ENCODE assay signal across 8 cellular contexts in the genomic region with DNA sequence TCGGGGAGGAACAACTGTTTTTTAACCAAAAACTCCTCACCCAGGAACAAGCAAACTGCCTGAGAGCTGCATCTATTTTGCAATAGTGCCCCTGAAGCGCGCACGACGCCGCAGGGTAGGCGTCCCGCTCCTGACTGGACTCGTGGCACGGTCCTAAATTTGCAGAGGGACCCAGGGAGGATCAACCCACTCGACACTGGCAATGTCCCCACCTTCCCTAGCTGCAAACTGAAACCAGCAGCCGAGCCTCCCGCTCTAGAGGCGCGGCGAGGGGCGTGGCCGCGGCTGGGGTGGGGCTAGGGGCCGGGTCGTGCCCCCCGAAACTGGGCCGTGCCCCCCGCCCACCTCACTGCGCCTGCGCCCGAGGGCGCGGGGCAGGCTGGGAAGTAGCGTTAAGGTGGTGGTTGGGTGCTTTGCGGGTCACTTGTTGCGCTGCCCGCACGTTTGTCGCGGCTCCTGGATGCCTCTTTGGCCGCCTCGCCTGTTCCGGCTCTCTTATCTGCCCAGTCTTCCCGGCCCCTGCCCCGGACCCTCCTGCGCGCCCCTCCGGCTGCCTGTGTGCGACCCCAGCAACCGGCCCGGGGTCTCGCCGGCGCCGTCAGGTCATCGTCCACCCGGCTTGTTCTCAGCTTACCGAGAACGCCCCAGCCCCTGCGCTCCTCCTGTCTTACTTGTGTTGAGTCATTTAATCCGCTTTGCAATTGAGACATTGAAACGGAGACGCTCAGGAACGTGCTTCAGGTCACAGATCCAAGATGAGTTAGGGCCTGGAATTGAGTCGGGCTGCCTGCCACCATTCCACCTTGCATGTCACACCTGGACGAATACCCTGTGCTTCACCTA. TPM values are rescaled to one million over a fixed set of nuclear protein-coding genes. Genes with fewer than 3 reads are reported as not detected.
DNase-seq lines count a peak whose midpoint lies in the region; ATAC-seq and TF ChIP-seq lines count a peak whose summit lies in the region.

No MANE protein-coding gene starts in this region.

- peaks cover 26% of the 10 kb centered on the region for H3K4me1 Mint-ChIP-seq in nephron progenitor cell
- H3K4me1 Mint-ChIP-seq in stimulated activated naive CD8-positive, alpha-beta T cell treated with anti-CD3 and anti-CD28 coated beads, Interleukin-15, Interleukin-2, amounts not matched to agents 100 ng/mL and 50 ng/mL, for 24 hours (ENCODE audit: low read depth), result peaks cover 8% of the 10 kb centered on the region

- no peaks in the 10 kb centered on the region for H4K20me1 ChIP-seq in KMS-11 (ENCODE audit: insufficient read depth)

- H3K4me1 ChIP-seq in KMS-11 (ENCODE audit: low read depth, poor library complexity, severe bottlenecking), result peaks cover 6% of the 10 kb centered on the region

- ATAC-seq in GM21825 (IDR thresholded peaks at IDR 0.05; ENCODE audit: unreplicated experiment), result peak; percentile 95

- H3K4me3 ChIP-seq in KMS-11 (IDR thresholded peaks at IDR 0.05; ENCODE audit: insufficient read depth, low read depth, low read length) (no peak overlapping the region), fibroblast of the aortic adventitia (ENCODE audit: low read depth, low read length) (peak overlapping the region; percentile 78)

- H3K4me3 Mint-ChIP-seq in nephron progenitor cell, result peak overlapping the region; percentile 89
- peak overlapping the region; percentile 92 for H3K4me3 Mint-ChIP-seq in stimulated activated naive CD8-positive, alpha-beta T cell treated with anti-CD3 and anti-CD28 coated beads, Interleukin-15, Interleukin-2, amounts not matched to agents 100 ng/mL and 50 ng/mL, for 24 hours

- H2AFZ ChIP-seq in KMS-11 (ENCODE audit: low read depth), result peak overlapping the region; percentile 95

- H3K27me3 Mint-ChIP-seq in nephron progenitor cell (ENCODE audit: low read depth, poor library complexity), result peaks cover 13% of the 10 kb centered on the region
- no peaks in the 10 kb centered on the region for H3K27me3 Mint-ChIP-seq in stimulated activated naive CD8-positive, alpha-beta T cell treated with anti-CD3 and anti-CD28 coated beads, Interleukin-15, Interleukin-2, amounts not matched to agents 100 ng/mL and 50 ng/mL, for 24 hours

- H3K9me3 Mint-ChIP-seq in nephron progenitor cell, result peaks cover 22% of the 10 kb centered on the region
- no peaks in the 10 kb centered on the region for H3K9me3 Mint-ChIP-seq in stimulated activated naive CD8-positive, alpha-beta T cell treated with anti-CD3 and anti-CD28 coated beads, Interleukin-15, Interleukin-2, amounts not matched to agents 100 ng/mL and 50 ng/mL, for 24 hours

- peak; percentile 87 for DNase-seq in ELF-1 (ENCODE audit: low read depth, low spot score)
- peak; percentile 81 for DNase-seq in RWPE1 (ENCODE audit: low spot score)
- DNase-seq in activated effector memory CD4-positive, alpha-beta T cell treated with Interleukin-2 at 50 U/mL for 16 hours, result peak; percentile 85
- peak; percentile 64 for DNase-seq in fibroblast of the aortic adventitia (ENCODE audit: low read depth)
- DNase-seq in nephron progenitor cell, result peak; percentile 88

- no peak for TF ChIP-seq CTCF in KMS-11 (conservative IDR thresholded peaks at IDR 0.05; ENCODE audit: low read depth, low read length)
- TF ChIP-seq CTCF in RWPE1 (conservative IDR thresholded peaks at IDR 0.05; ENCODE audit: low read depth), result no peak
- no peak for TF ChIP-seq CTCF in fibroblast of the aortic adventitia (IDR thresholded peaks at IDR 0.05; ENCODE audit: insufficient read depth, low read length)
- no peak for TF ChIP-seq CTCF in nephron progenitor cell (IDR thresholded peaks at IDR 0.05)

- POLR2A ChIA-PET in RWPE1 (lab: Yijun Ruan, JAX; ENCODE audit: low non-redundant PET), result interaction anchor here (0.6 kb wide), 2 partner anchors 104 to 1351 kb away, joined by 3 to 7 read pairs; no protein-coding TSS in a partner anchor

- H3K27me3 ChIP-seq in KMS-11 (ENCODE audit: insufficient read depth, low read depth), result no peaks in the 10 kb centered on the region

- H3K27ac ChIP-seq in KMS-11, result peak overlapping the region; percentile 79
- H3K27ac ChIP-seq in RWPE1, result peak overlapping the region; percentile 92

- CTCF ChIA-PET in RWPE1 (lab: Yijun Ruan, JAX), result interaction anchor here (1.3 kb wide), 1 partner anchor 11 kb away, joined by 6 read pairs; no protein-coding TSS in a partner anchor

- H3K36me3 ChIP-seq in KMS-11 (ENCODE audit: insufficient read depth), result no peaks in the 10 kb centered on the region

- H3K9ac ChIP-seq in KMS-11, result peak overlapping the region; percentile 86

- H3K79me2 ChIP-seq in KMS-11 (ENCODE audit: insufficient read depth, low read depth), result no peaks in the 10 kb centered on the region

- H3K27ac Mint-ChIP-seq in nephron progenitor cell, result peak overlapping the region; percentile 95
- H3K27ac Mint-ChIP-seq in stimulated activated naive CD8-positive, alpha-beta T cell treated with anti-CD3 and anti-CD28 coated beads, Interleukin-15, Interleukin-2, amounts not matched to agents 100 ng/mL and 50 ng/mL, for 24 hours, result peak overlapping the region; percentile 91

- no peaks in the 10 kb centered on the region for H3K36me3 Mint-ChIP-seq in nephron progenitor cell (ENCODE audit: low read depth)
- H3K36me3 Mint-ChIP-seq in stimulated activated naive CD8-positive, alpha-beta T cell treated with anti-CD3 and anti-CD28 coated beads, Interleukin-15, Interleukin-2, amounts not matched to agents 100 ng/mL and 50 ng/mL, for 24 hours (ENCODE audit: low read depth), result no peaks in the 10 kb centered on the region

- H3K4me2 ChIP-seq in KMS-11, result peak overlapping the region; percentile 59

RNA-seq across cellular contexts. Expression of a gene that starts 37.9 kb away (rescaled TPM):
- 55.5 and 96.3 TPM in 2 replicates for total RNA-seq in fibroblast of the aortic adventitia (ENCODE audit: low replicate concordance)
